ENCODE assay signal across 10 cellular contexts in genomic region chr17:82863646-82863940, GRCh38. TPM values are rescaled to one million over a fixed set of nuclear protein-coding genes. Genes with fewer than 3 reads are reported as not detected.
DNase-seq lines count a peak whose midpoint lies in the region; ATAC-seq and TF ChIP-seq lines count a peak whose summit lies in the region.
"Had no signal": no experiment of that assay in that cellular context is flagged by ENCODE, and none has a peak within 500 bp of the region (broad histone marks: within the 10 kb centered on the region; RNA-seq: fewer than 3 reads in every experiment).

No MANE protein-coding gene starts in this region.

- DNase-seq in activated T-cell treated with anti-CD3 and anti-CD28 coated beads, Interleukin-2, amount 50 U/mL, for 24 hours: no peak
- DNase-seq in activated T-cell treated with anti-CD3 and anti-CD28 coated beads, Interleukin-2, amount 50 U/mL, for 48 hours: no peak
- DNase-seq in esophagus squamous epithelium (lab: John Stamatoyannopoulos, UW) (no peak), upper lobe of right lung (no peak), UCSD-AML1 (lab: John Stamatoyannopoulos, UW; ENCODE audit: unreplicated experiment) (no peak)

- peaks cover 11% of the 10 kb centered on the region for H3K36me3 Mint-ChIP-seq in activated T-cell treated with anti-CD3 and anti-CD28 coated beads, Interleukin-2, amount 50 U/mL, for 24 hours (ENCODE audit: low read depth)

- WGBS in esophagus squamous epithelium, 2 donors: 23 to 69% methylated on average over 2 of the region's 4 CpGs

- H3K27me3 ChIP-seq in esophagus squamous epithelium: no peaks in the 10 kb centered on the region
- no peaks in the 10 kb centered on the region for H3K27me3 ChIP-seq in upper lobe of right lung

- TF ChIP-seq POLR2A in esophagus squamous epithelium (IDR thresholded peaks at IDR 0.05): no peak

- peaks cover 88% of the 10 kb centered on the region for H3K4me1 Mint-ChIP-seq in activated T-cell treated with anti-CD3 and anti-CD28 coated beads, Interleukin-2, amount 50 U/mL, for 24 hours (ENCODE audit: low read depth)

- H3K9me3 Mint-ChIP-seq in activated T-cell treated with anti-CD3 and anti-CD28 coated beads, Interleukin-2, amount 50 U/mL, for 24 hours: no peaks in the 10 kb centered on the region

- H3K4me1 ChIP-seq in esophagus squamous epithelium (peaks cover 51 to 88% (median 52%) of the 10 kb centered on the region in 3 donors), upper lobe of right lung (peaks cover 22% of the 10 kb centered on the region)

- no peaks in the 10 kb centered on the region for H3K9me3 ChIP-seq in esophagus squamous epithelium
- no peaks in the 10 kb centered on the region for H3K9me3 ChIP-seq in upper lobe of right lung

- peak overlapping the region; percentile 14 to 85 (median 82) for H3K27ac ChIP-seq in esophagus squamous epithelium
- peak overlapping the region; percentile 13 for H3K27ac ChIP-seq in temporal lobe (ENCODE audit: low read depth, low read length)
- no peak overlapping the region for H3K27ac ChIP-seq in upper lobe of right lung
- H3K27ac ChIP-seq: HL-60 had no signal

- TF ChIP-seq CTCF in esophagus squamous epithelium (IDR thresholded peaks at IDR 0.05) (no peak), upper lobe of right lung (IDR thresholded peaks at IDR 0.05) (no peak)

- peak overlapping the region; percentile 71 for H3K4me3 Mint-ChIP-seq in activated T-cell treated with anti-CD3 and anti-CD28 coated beads, Interleukin-2, amount 50 U/mL, for 24 hours

- peak overlapping the region; percentile 95 for H3K27ac Mint-ChIP-seq in activated T-cell treated with anti-CD3 and anti-CD28 coated beads, Interleukin-2, amount 50 U/mL, for 24 hours

- H3K36me3 ChIP-seq in esophagus squamous epithelium (no peaks in the 10 kb centered on the region), upper lobe of right lung (no peaks in the 10 kb centered on the region)

- ATAC-seq in SK-N-SH treated with all-trans-retinoic acid at 6 μM for 48 hours (peak; percentile 12), GM21515 (IDR thresholded peaks at IDR 0.05; ENCODE audit: unreplicated experiment) (no peak), upper lobe of right lung (no peak)

- H3K4me3 ChIP-seq in esophagus squamous epithelium (no peak overlapping the region), upper lobe of right lung (no peak overlapping the region)

- no peaks in the 10 kb centered on the region for H3K27me3 Mint-ChIP-seq in activated T-cell treated with anti-CD3 and anti-CD28 coated beads, Interleukin-2, amount 50 U/mL, for 24 hours

- intact Hi-C loops in esophagus squamous epithelium (cut with DNase I): no loop called here
- intact Hi-C loops in upper lobe of right lung (cut with DNase I): no loop called here

TF ChIP-seq in SK-N-SH treated with all-trans-retinoic acid at 6 μM for 48 hours, 23 proteins besides CTCF, POLR2A, EP300 and RAD21:
- no peak for TF ChIP-seq BACH2 (CRISPR knock-in tag; IDR thresholded peaks at IDR 0.05; ENCODE audit: borderline replicate concordance)
- TF ChIP-seq TCF4 (CRISPR knock-in tag; IDR thresholded peaks at IDR 0.05; ENCODE audit: borderline replicate concordance): no peak
- TF ChIP-seq OSR1 (CRISPR knock-in tag; IDR thresholded peaks at IDR 0.05): no peak
- TF ChIP-seq ZNF565 (CRISPR knock-in tag; conservative IDR thresholded peaks at IDR 0.05; ENCODE audit: low read depth): no peak
- no peak for TF ChIP-seq RARB (CRISPR knock-in tag; IDR thresholded peaks at IDR 0.05)
- TF ChIP-seq TSHZ2 (CRISPR knock-in tag; IDR thresholded peaks at IDR 0.05): no peak
- no peak for TF ChIP-seq CSDC2 (CRISPR knock-in tag; IDR thresholded peaks at IDR 0.05)
- TF ChIP-seq ARNTL (CRISPR knock-in tag; IDR thresholded peaks at IDR 0.05; ENCODE audit: borderline replicate concordance, low read depth): no peak
- no peak for TF ChIP-seq ZC3H10 (CRISPR knock-in tag; IDR thresholded peaks at IDR 0.05)
- TF ChIP-seq, protein P1, sequence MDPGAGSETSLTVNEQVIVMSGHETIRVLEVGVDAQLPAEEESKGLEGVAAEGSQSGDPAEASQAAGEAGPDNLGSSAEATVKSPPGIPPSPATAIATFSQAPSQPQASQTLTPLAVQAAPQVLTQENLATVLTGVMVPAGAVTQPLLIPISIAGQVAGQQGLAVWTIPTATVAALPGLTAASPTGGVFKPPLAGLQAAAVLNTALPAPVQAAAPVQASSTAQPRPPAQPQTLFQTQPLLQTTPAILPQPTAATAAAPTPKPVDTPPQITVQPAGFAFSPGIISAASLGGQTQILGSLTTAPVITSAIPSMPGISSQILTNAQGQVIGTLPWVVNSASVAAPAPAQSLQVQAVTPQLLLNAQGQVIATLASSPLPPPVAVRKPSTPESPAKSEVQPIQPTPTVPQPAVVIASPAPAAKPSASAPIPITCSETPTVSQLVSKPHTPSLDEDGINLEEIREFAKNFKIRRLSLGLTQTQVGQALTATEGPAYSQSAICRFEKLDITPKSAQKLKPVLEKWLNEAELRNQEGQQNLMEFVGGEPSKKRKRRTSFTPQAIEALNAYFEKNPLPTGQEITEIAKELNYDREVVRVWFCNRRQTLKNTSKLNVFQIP (CRISPR knock-in tag; IDR thresholded peaks at IDR 0.05; ENCODE audit: borderline replicate concordance, low read depth): no peak
- no peak for TF ChIP-seq PATZ1 (CRISPR knock-in tag; IDR thresholded peaks at IDR 0.05; ENCODE audit: borderline replicate concordance)
- no peak for TF ChIP-seq CREB5 (CRISPR knock-in tag; IDR thresholded peaks at IDR 0.05; ENCODE audit: low read depth)
- no peak for TF ChIP-seq SNAI2 (CRISPR knock-in tag; IDR thresholded peaks at IDR 0.05)
- TF ChIP-seq PPARA (CRISPR knock-in tag; IDR thresholded peaks at IDR 0.05; ENCODE audit: borderline replicate concordance): no peak
- TF ChIP-seq ZFP3 (CRISPR knock-in tag; IDR thresholded peaks at IDR 0.05): no peak
- TF ChIP-seq ZFP30 (CRISPR knock-in tag; IDR thresholded peaks at IDR 0.05): no peak
- no peak for TF ChIP-seq ZNF8 (CRISPR knock-in tag; IDR thresholded peaks at IDR 0.05)
- TF ChIP-seq ESRRG (CRISPR knock-in tag; IDR thresholded peaks at IDR 0.05): no peak

RNA-seq across cellular contexts. Expression of gene ZNF750, which starts 23.8 kb away (rescaled TPM):
- total RNA-seq in esophagus squamous epithelium: 100 to 1,000 TPM in 2 of 4 donors, 10 to 100 TPM in 2; 55.4 to 253 (median 96.8) TPM
- total RNA-seq in temporal lobe: not detected
- total RNA-seq in upper lobe of right lung: 5.6 TPM
- total RNA-seq: mucosa of gallbladder had no signal
